In genomic region chr22:48322907-48323306, GRCh38 we compare ENCODE assay signal across 2 cellular contexts.
TF ChIP-seq lines count a peak whose summit lies in the region.

No MANE protein-coding gene starts in this region.

TF ChIP-seq in HepG2, 621 proteins besides CTCF, POLR2A, EP300 and RAD21 (continued from another document):
- no peak for TF ChIP-seq ZFP36 (IDR thresholded peaks at IDR 0.05; ENCODE audit: borderline replicate concordance, low read depth, low read length, partially characterized antibody)
- no peak for TF ChIP-seq ZNF251 (CRISPR knock-in tag; IDR thresholded peaks at IDR 0.05)
- TF ChIP-seq MAFG (CRISPR knock-in tag; IDR thresholded peaks at IDR 0.05), result no peak
- no peak for TF ChIP-seq PBX2 (CRISPR knock-in tag; IDR thresholded peaks at IDR 0.05)
- TF ChIP-seq ZNF432 (CRISPR knock-in tag; IDR thresholded peaks at IDR 0.05; ENCODE audit: borderline replicate concordance), result no peak
- TF ChIP-seq MAFF (IDR thresholded peaks at IDR 0.05; ENCODE audit: low read depth, low read length), result peak; percentile 41; the same call in 1 of the 2 replicates
- no peak for TF ChIP-seq AFF4 (CRISPR knock-in tag; IDR thresholded peaks at IDR 0.05)
- TF ChIP-seq RFXAP (CRISPR knock-in tag; IDR thresholded peaks at IDR 0.05; ENCODE audit: borderline replicate concordance), result no peak
- no peak for TF ChIP-seq RFX1 (IDR thresholded peaks at IDR 0.05)
- TF ChIP-seq, protein P1, sequence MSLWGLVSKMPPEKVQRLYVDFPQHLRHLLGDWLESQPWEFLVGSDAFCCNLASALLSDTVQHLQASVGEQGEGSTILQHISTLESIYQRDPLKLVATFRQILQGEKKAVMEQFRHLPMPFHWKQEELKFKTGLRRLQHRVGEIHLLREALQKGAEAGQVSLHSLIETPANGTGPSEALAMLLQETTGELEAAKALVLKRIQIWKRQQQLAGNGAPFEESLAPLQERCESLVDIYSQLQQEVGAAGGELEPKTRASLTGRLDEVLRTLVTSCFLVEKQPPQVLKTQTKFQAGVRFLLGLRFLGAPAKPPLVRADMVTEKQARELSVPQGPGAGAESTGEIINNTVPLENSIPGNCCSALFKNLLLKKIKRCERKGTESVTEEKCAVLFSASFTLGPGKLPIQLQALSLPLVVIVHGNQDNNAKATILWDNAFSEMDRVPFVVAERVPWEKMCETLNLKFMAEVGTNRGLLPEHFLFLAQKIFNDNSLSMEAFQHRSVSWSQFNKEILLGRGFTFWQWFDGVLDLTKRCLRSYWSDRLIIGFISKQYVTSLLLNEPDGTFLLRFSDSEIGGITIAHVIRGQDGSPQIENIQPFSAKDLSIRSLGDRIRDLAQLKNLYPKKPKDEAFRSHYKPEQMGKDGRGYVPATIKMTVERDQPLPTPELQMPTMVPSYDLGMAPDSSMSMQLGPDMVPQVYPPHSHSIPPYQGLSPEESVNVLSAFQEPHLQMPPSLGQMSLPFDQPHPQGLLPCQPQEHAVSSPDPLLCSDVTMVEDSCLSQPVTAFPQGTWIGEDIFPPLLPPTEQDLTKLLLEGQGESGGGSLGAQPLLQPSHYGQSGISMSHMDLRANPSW (CRISPR knock-in tag; IDR thresholded peaks at IDR 0.05; ENCODE audit: borderline replicate concordance), result no peak
- no peak for TF ChIP-seq ZNF510 (CRISPR knock-in tag; IDR thresholded peaks at IDR 0.05; ENCODE audit: low read depth)
- peak; percentile 42 to 54; a peak in 3 of 4 replicates for TF ChIP-seq MAFK (conservative IDR thresholded peaks at IDR 0.05 in 1 of 2, IDR thresholded peaks at IDR 0.05 in 1 of 2; ENCODE audit: low read length in 2 of 2)
- no peak for TF ChIP-seq ZNF850 (CRISPR knock-in tag; conservative IDR thresholded peaks at IDR 0.05)

TF ChIP-seq in K562, 482 proteins besides CTCF, POLR2A, EP300 and RAD21:
- no peak for TF ChIP-seq AFF4 (CRISPR knock-in tag; IDR thresholded peaks at IDR 0.05)
- no peak for TF ChIP-seq CBFA2T2 (conservative IDR thresholded peaks at IDR 0.05)
- peak; percentile 3; the same call in 1 of the 2 replicates for TF ChIP-seq ZNF316 (IDR thresholded peaks at IDR 0.05)
- TF ChIP-seq SUPT5H (IDR thresholded peaks at IDR 0.05), result no peak
- TF ChIP-seq, protein P2, sequence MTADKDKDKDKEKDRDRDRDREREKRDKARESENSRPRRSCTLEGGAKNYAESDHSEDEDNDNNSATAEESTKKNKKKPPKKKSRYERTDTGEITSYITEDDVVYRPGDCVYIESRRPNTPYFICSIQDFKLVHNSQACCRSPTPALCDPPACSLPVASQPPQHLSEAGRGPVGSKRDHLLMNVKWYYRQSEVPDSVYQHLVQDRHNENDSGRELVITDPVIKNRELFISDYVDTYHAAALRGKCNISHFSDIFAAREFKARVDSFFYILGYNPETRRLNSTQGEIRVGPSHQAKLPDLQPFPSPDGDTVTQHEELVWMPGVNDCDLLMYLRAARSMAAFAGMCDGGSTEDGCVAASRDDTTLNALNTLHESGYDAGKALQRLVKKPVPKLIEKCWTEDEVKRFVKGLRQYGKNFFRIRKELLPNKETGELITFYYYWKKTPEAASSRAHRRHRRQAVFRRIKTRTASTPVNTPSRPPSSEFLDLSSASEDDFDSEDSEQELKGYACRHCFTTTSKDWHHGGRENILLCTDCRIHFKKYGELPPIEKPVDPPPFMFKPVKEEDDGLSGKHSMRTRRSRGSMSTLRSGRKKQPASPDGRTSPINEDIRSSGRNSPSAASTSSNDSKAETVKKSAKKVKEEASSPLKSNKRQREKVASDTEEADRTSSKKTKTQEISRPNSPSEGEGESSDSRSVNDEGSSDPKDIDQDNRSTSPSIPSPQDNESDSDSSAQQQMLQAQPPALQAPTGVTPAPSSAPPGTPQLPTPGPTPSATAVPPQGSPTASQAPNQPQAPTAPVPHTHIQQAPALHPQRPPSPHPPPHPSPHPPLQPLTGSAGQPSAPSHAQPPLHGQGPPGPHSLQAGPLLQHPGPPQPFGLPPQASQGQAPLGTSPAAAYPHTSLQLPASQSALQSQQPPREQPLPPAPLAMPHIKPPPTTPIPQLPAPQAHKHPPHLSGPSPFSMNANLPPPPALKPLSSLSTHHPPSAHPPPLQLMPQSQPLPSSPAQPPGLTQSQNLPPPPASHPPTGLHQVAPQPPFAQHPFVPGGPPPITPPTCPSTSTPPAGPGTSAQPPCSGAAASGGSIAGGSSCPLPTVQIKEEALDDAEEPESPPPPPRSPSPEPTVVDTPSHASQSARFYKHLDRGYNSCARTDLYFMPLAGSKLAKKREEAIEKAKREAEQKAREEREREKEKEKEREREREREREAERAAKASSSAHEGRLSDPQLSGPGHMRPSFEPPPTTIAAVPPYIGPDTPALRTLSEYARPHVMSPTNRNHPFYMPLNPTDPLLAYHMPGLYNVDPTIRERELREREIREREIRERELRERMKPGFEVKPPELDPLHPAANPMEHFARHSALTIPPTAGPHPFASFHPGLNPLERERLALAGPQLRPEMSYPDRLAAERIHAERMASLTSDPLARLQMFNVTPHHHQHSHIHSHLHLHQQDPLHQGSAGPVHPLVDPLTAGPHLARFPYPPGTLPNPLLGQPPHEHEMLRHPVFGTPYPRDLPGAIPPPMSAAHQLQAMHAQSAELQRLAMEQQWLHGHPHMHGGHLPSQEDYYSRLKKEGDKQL (CRISPR knock-in tag; IDR thresholded peaks at IDR 0.05; ENCODE audit: borderline replicate concordance), result no peak
- no peak for TF ChIP-seq PHF8 (IDR thresholded peaks at IDR 0.05; ENCODE audit: borderline replicate concordance, low read length)
- no peak for TF ChIP-seq CREM (IDR thresholded peaks at IDR 0.05; ENCODE audit: low read depth)
- TF ChIP-seq HNRNPUL1 (IDR thresholded peaks at IDR 0.05; ENCODE audit: low read length), result no peak
